In genomic region chr20:23637282-23638221, GRCh38 we compare ENCODE assay signal across 8 cellular contexts. TPM values are rescaled to one million over a fixed set of nuclear protein-coding genes. Genes with fewer than 3 reads are reported as not detected.
DNase-seq lines count a peak whose midpoint lies in the region; ATAC-seq and TF ChIP-seq lines count a peak whose summit lies in the region.

Gene CST3 (minus strand): TSS chr20:23637955. CDS start chr20:23637862, 93 bp downstream.

- peak within 1 kb of the TSS; percentile 91 for H3K27ac Mint-ChIP-seq in Caco-2 (ENCODE audit: unreplicated experiment)

- H3K4me1 ChIP-seq in Caco-2 (peaks cover 34% of the 10 kb centered on the region), right cardiac atrium (ENCODE audit: control insufficient read depth, insufficient read depth, low read length) (peaks cover 6% of the 10 kb centered on the region)

- in situ Hi-C loops in astrocyte of the cerebellum (cut with HindIII; ENCODE audit: low sequenced_read_pairs): no loop called here

- ATAC-seq in GM19351 (IDR thresholded peaks at IDR 0.05; ENCODE audit: unreplicated experiment) (peak; percentile 43), HG03460 (IDR thresholded peaks at IDR 0.05; ENCODE audit: unreplicated experiment) (peak; percentile 51), right cardiac atrium (peak; percentile 91 to 92)

- H3K27me3 ChIP-seq in Caco-2 (replicated peaks; ENCODE audit: control insufficient read depth, insufficient read depth, low read length) (no peaks in the 10 kb centered on the region), right cardiac atrium (ENCODE audit: control insufficient read depth, insufficient read depth) (no peaks in the 10 kb centered on the region)

- intact Hi-C loops in Caco-2 (cut with micrococcal nuclease; ENCODE audit: unreplicated experiment) (loop anchor here (2.0 kb wide), 1 partner anchor 21 kb away; no protein-coding TSS in a partner anchor), right cardiac atrium (cut with DNase I) (no loop called here)

- H3K27ac ChIP-seq in right cardiac atrium (ENCODE audit: low read length): peak within 1 kb of the TSS; percentile 98

- H3K36me3 ChIP-seq in Caco-2 (ENCODE audit: control insufficient read depth, insufficient read depth, low read length): no peaks in the 10 kb centered on the region

- no peaks in the 10 kb centered on the region for H3K27me3 Mint-ChIP-seq in Caco-2 (ENCODE audit: insufficient read depth, unreplicated experiment)

- H3K9me3 Mint-ChIP-seq in Caco-2 (ENCODE audit: unreplicated experiment): no peaks in the 10 kb centered on the region

- H3K36me3 Mint-ChIP-seq in Caco-2 (ENCODE audit: insufficient read depth, unreplicated experiment): peaks cover 30% of the 10 kb centered on the region

- BruUV-seq in Caco-2 (replicated peaks; lab: Mats Ljungman, UMichigan): no TSS peak

- peak; percentile 89 to 95 for DNase-seq in Caco-2
- peak; percentile 94 for DNase-seq in NCI-H69 (lab: John Stamatoyannopoulos, UW)
- DNase-seq in astrocyte of the cerebellum (ENCODE audit: low read depth): no peak
- peak; percentile 93 to 97 (median 97) for DNase-seq in right cardiac atrium
- peak; percentile 49 for DNase-seq in pons (ENCODE audit: low spot score)
- DNase-seq in activated CD8-positive, alpha-beta memory T cell treated with anti-CD3 and anti-CD28 coated beads, Interleukin-2, amount 50 U/mL, for 4 hours: no peak

- WGBS in right cardiac atrium: under 1% methylated on average over 90 of the region's 92 CpGs

- H3K9me3 ChIP-seq in Caco-2 (no peaks in the 10 kb centered on the region), right cardiac atrium (ENCODE audit: control insufficient read depth, low read length) (no peaks in the 10 kb centered on the region)

- POLR2A ChIA-PET in Caco-2 (lab: Charles Lee): interaction anchor here (0.5 kb wide), 1 partner anchor 8 kb away, joined by 3 read pairs; no protein-coding TSS in a partner anchor

- H3K4me3 ChIP-seq in Caco-2 (ENCODE audit: low read depth, low read length): peak within 1 kb of the TSS; percentile 75
- peak within 1 kb of the TSS; percentile 79 for H3K4me3 ChIP-seq in astrocyte of the cerebellum (ENCODE audit: low read depth, low read length)
- H3K4me3 ChIP-seq in right cardiac atrium (ENCODE audit: low read length): peak within 1 kb of the TSS; percentile 76

- no peak for TF ChIP-seq CTCF in Caco-2 (IDR thresholded peaks at IDR 0.05; ENCODE audit: insufficient read depth in 1 of 2, low read depth in 1 of 2, low read length in 1 of 2, severe bottlenecking in 1 of 2, unreplicated experiment in 1 of 2)
- no peak for TF ChIP-seq CTCF in astrocyte of the cerebellum (IDR thresholded peaks at IDR 0.05; ENCODE audit: low read depth, low read length, missing control alignments)

- peaks cover 7% of the 10 kb centered on the region for H3K4me1 Mint-ChIP-seq in Caco-2 (ENCODE audit: low read depth, unreplicated experiment)

- peak within 1 kb of the TSS; percentile 94 for H3K4me3 Mint-ChIP-seq in Caco-2 (ENCODE audit: unreplicated experiment)

- CTCF ChIA-PET in Caco-2 (lab: Charles Lee): interaction anchor here (2.0 kb wide), 1 partner anchor 31 kb away, joined by 8 read pairs; no protein-coding TSS in a partner anchor

RNA-seq across cellular contexts. Expression of gene CST3, which starts in this region (rescaled TPM):
- total RNA-seq in Caco-2 (2022) (704 and 777 TPM in 2 replicates), right cardiac atrium (1,000 to 10,000 TPM in 1 of 4 donors, 100 to 1,000 TPM in 3; 785 to 1,029 (median 931) TPM)
- 1,076 TPM for polyA plus RNA-seq in right cardiac atrium

Comparison
In these comparisons a context has a peak if more than half of its experiments do, and no peak if none do; other contexts are left out.
1. DNase-seq: peak in Caco-2 (2 of 2), NCI-H69 (single experiment), right cardiac atrium (3 of 3) and pons (single experiment); none in astrocyte of the cerebellum (single experiment) and activated CD8-positive, alpha-beta memory T cell treated with anti-CD3 and anti-CD28 coated beads, Interleukin-2, amount 50 U/mL, for 4 hours (single experiment).
2. Peak in every context shown above with its lines, with median percentiles within 50 percentile points of each other: H3K4me3 ChIP-seq and ATAC-seq.